In genomic region chr20:44388466-44389023, GRCh38 we compare ENCODE assay signal across 2 cellular contexts.
TF ChIP-seq lines count a peak whose summit lies in the region.

No MANE protein-coding gene starts in this region.

TF ChIP-seq in HEK293T, 16 proteins besides CTCF, POLR2A, EP300 and RAD21:
- peak; percentile 80 for TF ChIP-seq PKNOX1 (IDR thresholded peaks at IDR 0.05)
- TF ChIP-seq LEF1 (IDR thresholded peaks at IDR 0.05; ENCODE audit: borderline replicate concordance): no peak
- TF ChIP-seq L3MBTL2 (conservative IDR thresholded peaks at IDR 0.05): peak; percentile 35; the same call in 1 of the 2 replicates
- TF ChIP-seq FOXK2 (IDR thresholded peaks at IDR 0.05): no peak

TF ChIP-seq in HepG2, 621 proteins besides CTCF, POLR2A, EP300 and RAD21 (continues in another document):
- no peak for TF ChIP-seq ZEB1 (IDR thresholded peaks at IDR 0.05; ENCODE audit: insufficient replicate concordance, low read depth)
- TF ChIP-seq HNF4A (CRISPR knock-in tag; IDR thresholded peaks at IDR 0.05): no peak
- TF ChIP-seq ETV5 (CRISPR knock-in tag; IDR thresholded peaks at IDR 0.05; ENCODE audit: borderline replicate concordance): 0 out of 2 replicates have a peak, but pooled peaks have one; percentile 16
- TF ChIP-seq ZNF17 (CRISPR knock-in tag; IDR thresholded peaks at IDR 0.05): no peak
- TF ChIP-seq JUN (CRISPR knock-in tag; IDR thresholded peaks at IDR 0.05): no peak
- TF ChIP-seq, protein P1, sequence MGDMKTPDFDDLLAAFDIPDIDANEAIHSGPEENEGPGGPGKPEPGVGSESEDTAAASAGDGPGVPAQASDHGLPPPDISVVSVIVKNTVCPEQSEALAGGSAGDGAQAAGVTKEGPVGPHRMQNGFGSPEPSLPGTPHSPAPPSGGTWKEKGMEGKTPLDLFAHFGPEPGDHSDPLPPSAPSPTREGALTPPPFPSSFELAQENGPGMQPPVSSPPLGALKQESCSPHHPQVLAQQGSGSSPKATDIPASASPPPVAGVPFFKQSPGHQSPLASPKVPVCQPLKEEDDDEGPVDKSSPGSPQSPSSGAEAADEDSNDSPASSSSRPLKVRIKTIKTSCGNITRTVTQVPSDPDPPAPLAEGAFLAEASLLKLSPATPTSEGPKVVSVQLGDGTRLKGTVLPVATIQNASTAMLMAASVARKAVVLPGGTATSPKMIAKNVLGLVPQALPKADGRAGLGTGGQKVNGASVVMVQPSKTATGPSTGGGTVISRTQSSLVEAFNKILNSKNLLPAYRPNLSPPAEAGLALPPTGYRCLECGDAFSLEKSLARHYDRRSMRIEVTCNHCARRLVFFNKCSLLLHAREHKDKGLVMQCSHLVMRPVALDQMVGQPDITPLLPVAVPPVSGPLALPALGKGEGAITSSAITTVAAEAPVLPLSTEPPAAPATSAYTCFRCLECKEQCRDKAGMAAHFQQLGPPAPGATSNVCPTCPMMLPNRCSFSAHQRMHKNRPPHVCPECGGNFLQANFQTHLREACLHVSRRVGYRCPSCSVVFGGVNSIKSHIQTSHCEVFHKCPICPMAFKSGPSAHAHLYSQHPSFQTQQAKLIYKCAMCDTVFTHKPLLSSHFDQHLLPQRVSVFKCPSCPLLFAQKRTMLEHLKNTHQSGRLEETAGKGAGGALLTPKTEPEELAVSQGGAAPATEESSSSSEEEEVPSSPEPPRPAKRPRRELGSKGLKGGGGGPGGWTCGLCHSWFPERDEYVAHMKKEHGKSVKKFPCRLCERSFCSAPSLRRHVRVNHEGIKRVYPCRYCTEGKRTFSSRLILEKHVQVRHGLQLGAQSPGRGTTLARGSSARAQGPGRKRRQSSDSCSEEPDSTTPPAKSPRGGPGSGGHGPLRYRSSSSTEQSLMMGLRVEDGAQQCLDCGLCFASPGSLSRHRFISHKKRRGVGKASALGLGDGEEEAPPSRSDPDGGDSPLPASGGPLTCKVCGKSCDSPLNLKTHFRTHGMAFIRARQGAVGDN (CRISPR knock-in tag; IDR thresholded peaks at IDR 0.05): peak; percentile 78
- TF ChIP-seq CREBL2 (CRISPR knock-in tag; IDR thresholded peaks at IDR 0.05; ENCODE audit: borderline replicate concordance): no peak
- TF ChIP-seq GABPB1 (CRISPR knock-in tag; IDR thresholded peaks at IDR 0.05): peak; percentile 56; the same call in 1 of the 2 replicates
- TF ChIP-seq DNMT1 (CRISPR knock-in tag; IDR thresholded peaks at IDR 0.05): 0 out of 2 replicates have a peak, but pooled peaks have one; percentile 84
- TF ChIP-seq SUZ12 (IDR thresholded peaks at IDR 0.05; ENCODE audit: low read depth, low read length): no peak
- TF ChIP-seq STAG1 (CRISPR knock-in tag; IDR thresholded peaks at IDR 0.05): peak; percentile 82
- TF ChIP-seq NKX3-1 (CRISPR knock-in tag; IDR thresholded peaks at IDR 0.05): no peak
- TF ChIP-seq RXRB (CRISPR knock-in tag; IDR thresholded peaks at IDR 0.05; ENCODE audit: borderline replicate concordance): no peak
- 0 out of 2 replicates have a peak, but pooled peaks have one; percentile 37 for TF ChIP-seq SP4 (CRISPR knock-in tag; IDR thresholded peaks at IDR 0.05)
- TF ChIP-seq ZNF547 (CRISPR knock-in tag; IDR thresholded peaks at IDR 0.05): peak; percentile 48; the same call in 1 of the 2 replicates
- 0 out of 2 replicates have a peak, but pooled peaks have one; percentile 23 for TF ChIP-seq ZNF331 (CRISPR knock-in tag; IDR thresholded peaks at IDR 0.05)
- no peak for TF ChIP-seq NFRKB (IDR thresholded peaks at IDR 0.05)
- TF ChIP-seq BHLHE40 (IDR thresholded peaks at IDR 0.05; ENCODE audit: low read length): no peak
- no peak for TF ChIP-seq RFX1 (IDR thresholded peaks at IDR 0.05)
- TF ChIP-seq, protein P2, sequence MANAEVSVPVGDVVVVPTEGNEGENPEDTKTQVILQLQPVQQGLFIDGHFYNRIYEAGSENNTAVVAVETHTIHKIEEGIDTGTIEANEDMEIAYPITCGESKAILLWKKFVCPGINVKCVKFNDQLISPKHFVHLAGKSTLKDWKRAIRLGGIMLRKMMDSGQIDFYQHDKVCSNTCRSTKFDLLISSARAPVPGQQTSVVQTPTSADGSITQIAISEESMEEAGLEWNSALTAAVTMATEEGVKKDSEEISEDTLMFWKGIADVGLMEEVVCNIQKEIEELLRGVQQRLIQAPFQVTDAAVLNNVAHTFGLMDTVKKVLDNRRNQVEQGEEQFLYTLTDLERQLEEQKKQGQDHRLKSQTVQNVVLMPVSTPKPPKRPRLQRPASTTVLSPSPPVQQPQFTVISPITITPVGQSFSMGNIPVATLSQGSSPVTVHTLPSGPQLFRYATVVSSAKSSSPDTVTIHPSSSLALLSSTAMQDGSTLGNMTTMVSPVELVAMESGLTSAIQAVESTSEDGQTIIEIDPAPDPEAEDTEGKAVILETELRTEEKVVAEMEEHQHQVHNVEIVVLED (CRISPR knock-in tag; IDR thresholded peaks at IDR 0.05; ENCODE audit: borderline replicate concordance): no peak
- peak; percentile 40; the same call in 1 of the 2 replicates for TF ChIP-seq FOSL2 (CRISPR knock-in tag; IDR thresholded peaks at IDR 0.05)
- TF ChIP-seq KDM3A (CRISPR knock-in tag; IDR thresholded peaks at IDR 0.05; ENCODE audit: low read depth): no peak
- peak; percentile 91 for TF ChIP-seq ZFP36 (IDR thresholded peaks at IDR 0.05; ENCODE audit: borderline replicate concordance, low read depth, low read length, partially characterized antibody)
- TF ChIP-seq RBM39 (IDR thresholded peaks at IDR 0.05; ENCODE audit: low read depth, low read length, poor library complexity, severe bottlenecking): peak; percentile 85
- TF ChIP-seq IRF2 (CRISPR knock-in tag; IDR thresholded peaks at IDR 0.05): 0 out of 2 replicates have a peak, but pooled peaks have one; percentile 35
- TF ChIP-seq, protein P3, sequence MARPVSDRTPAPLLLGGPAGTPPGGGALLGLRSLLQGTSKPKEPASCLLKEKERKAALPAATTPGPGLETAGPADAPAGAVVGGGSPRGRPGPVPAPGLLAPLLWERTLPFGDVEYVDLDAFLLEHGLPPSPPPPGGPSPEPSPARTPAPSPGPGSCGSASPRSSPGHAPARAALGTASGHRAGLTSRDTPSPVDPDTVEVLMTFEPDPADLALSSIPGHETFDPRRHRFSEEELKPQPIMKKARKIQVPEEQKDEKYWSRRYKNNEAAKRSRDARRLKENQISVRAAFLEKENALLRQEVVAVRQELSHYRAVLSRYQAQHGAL (CRISPR knock-in tag; IDR thresholded peaks at IDR 0.05; ENCODE audit: not compliant biosample characterization): no peak
- no peak for TF ChIP-seq SMARCC2 (IDR thresholded peaks at IDR 0.05)
- TF ChIP-seq MTA1 (CRISPR knock-in tag; IDR thresholded peaks at IDR 0.05; ENCODE audit: borderline replicate concordance): 0 out of 2 replicates have a peak, but pooled peaks have one; percentile 74
- TF ChIP-seq, protein P4, sequence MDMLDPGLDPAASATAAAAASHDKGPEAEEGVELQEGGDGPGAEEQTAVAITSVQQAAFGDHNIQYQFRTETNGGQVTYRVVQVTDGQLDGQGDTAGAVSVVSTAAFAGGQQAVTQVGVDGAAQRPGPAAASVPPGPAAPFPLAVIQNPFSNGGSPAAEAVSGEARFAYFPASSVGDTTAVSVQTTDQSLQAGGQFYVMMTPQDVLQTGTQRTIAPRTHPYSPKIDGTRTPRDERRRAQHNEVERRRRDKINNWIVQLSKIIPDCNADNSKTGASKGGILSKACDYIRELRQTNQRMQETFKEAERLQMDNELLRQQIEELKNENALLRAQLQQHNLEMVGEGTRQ (IDR thresholded peaks at IDR 0.05; ENCODE audit: low read depth, low read length): no peak
- TF ChIP-seq, protein P4 (CRISPR knock-in tag; IDR thresholded peaks at IDR 0.05; ENCODE audit: borderline replicate concordance): no peak
- TF ChIP-seq ZNF607 (CRISPR knock-in tag; IDR thresholded peaks at IDR 0.05; ENCODE audit: borderline replicate concordance): 0 out of 2 replicates have a peak, but pooled peaks have one; percentile 23
- no peak for TF ChIP-seq ZMYM4 (CRISPR knock-in tag; IDR thresholded peaks at IDR 0.05)
- TF ChIP-seq, protein P5, sequence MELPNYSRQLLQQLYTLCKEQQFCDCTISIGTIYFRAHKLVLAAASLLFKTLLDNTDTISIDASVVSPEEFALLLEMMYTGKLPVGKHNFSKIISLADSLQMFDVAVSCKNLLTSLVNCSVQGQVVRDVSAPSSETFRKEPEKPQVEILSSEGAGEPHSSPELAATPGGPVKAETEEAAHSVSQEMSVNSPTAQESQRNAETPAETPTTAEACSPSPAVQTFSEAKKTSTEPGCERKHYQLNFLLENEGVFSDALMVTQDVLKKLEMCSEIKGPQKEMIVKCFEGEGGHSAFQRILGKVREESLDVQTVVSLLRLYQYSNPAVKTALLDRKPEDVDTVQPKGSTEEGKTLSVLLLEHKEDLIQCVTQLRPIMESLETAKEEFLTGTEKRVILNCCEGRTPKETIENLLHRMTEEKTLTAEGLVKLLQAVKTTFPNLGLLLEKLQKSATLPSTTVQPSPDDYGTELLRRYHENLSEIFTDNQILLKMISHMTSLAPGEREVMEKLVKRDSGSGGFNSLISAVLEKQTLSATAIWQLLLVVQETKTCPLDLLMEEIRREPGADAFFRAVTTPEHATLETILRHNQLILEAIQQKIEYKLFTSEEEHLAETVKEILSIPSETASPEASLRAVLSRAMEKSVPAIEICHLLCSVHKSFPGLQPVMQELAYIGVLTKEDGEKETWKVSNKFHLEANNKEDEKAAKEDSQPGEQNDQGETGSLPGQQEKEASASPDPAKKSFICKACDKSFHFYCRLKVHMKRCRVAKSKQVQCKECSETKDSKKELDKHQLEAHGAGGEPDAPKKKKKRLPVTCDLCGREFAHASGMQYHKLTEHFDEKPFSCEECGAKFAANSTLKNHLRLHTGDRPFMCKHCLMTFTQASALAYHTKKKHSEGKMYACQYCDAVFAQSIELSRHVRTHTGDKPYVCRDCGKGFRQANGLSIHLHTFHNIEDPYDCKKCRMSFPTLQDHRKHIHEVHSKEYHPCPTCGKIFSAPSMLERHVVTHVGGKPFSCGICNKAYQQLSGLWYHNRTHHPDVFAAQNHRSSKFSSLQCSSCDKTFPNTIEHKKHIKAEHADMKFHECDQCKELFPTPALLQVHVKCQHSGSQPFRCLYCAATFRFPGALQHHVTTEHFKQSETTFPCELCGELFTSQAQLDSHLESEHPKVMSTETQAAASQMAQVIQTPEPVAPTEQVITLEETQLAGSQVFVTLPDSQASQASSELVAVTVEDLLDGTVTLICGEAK (IDR thresholded peaks at IDR 0.05): no peak
- TF ChIP-seq, protein P5 (CRISPR knock-in tag; IDR thresholded peaks at IDR 0.05): no peak
- no peak for TF ChIP-seq ZMAT3 (CRISPR knock-in tag; conservative IDR thresholded peaks at IDR 0.05)
- TF ChIP-seq SRY (CRISPR knock-in tag; IDR thresholded peaks at IDR 0.05): 0 out of 2 replicates have a peak, but pooled peaks have one; percentile 36
- 0 out of 2 replicates have a peak, but pooled peaks have one; percentile 45 for TF ChIP-seq TSC22D2 (CRISPR knock-in tag; IDR thresholded peaks at IDR 0.05; ENCODE audit: borderline replicate concordance)
- TF ChIP-seq AGO2 (optimal IDR thresholded peaks at IDR 0.05; ENCODE audit: low read depth, low read length): peak; percentile 94
- TF ChIP-seq SKIL (CRISPR knock-in tag; IDR thresholded peaks at IDR 0.05; ENCODE audit: borderline replicate concordance): no peak
- TF ChIP-seq ZKSCAN1 (IDR thresholded peaks at IDR 0.05; ENCODE audit: low read length): no peak
- 0 out of 2 replicates have a peak, but pooled peaks have one; percentile 54 for TF ChIP-seq ARNT2 (CRISPR knock-in tag; IDR thresholded peaks at IDR 0.05; ENCODE audit: low read depth)
- TF ChIP-seq ZNF430 (CRISPR knock-in tag; IDR thresholded peaks at IDR 0.05): no peak
